12 cellular contexts compared by ENCODE assay signal in genomic region chr1:42003433-42003832, GRCh38.
DNase-seq lines count a peak whose midpoint lies in the region; ATAC-seq and TF ChIP-seq lines count a peak whose summit lies in the region.
"Had no signal": no experiment of that assay in that cellular context is flagged by ENCODE, and none has a peak within 500 bp of the region (broad histone marks: within the 10 kb centered on the region; RNA-seq: fewer than 3 reads in every experiment).

No MANE protein-coding gene starts in this region.

- CTCF ChIA-PET in HCT116 (lab: Charles Lee): no interaction called here
- CTCF ChIA-PET in RWPE1 (lab: Yijun Ruan, JAX): interaction anchor here (0.6 kb wide), 1 partner anchor 92 kb away, joined by 3 read pairs; no protein-coding TSS in a partner anchor

- H3K79me2 ChIP-seq in HCT116 (ENCODE audit: insufficient read depth, low read length): no peaks in the 10 kb centered on the region

- H3K27me3 ChIP-seq in HCT116 (ENCODE audit: insufficient read depth, low read length): no peaks in the 10 kb centered on the region
- H3K27me3 ChIP-seq: neutrophil had no signal

- peaks cover 13 to 17% of the 10 kb centered on the region in 2 experiments for H3K4me1 ChIP-seq in HCT116 (ENCODE audit: control insufficient read depth in 1 of 2, insufficient read depth in 2 of 2, low read length in 2 of 2)

- POLR2A ChIA-PET in HCT116 (lab: Charles Lee): no interaction called here
- POLR2A ChIA-PET in RWPE1 (lab: Yijun Ruan, JAX; ENCODE audit: low non-redundant PET): no interaction called here

- no peaks in the 10 kb centered on the region for H3K36me3 ChIP-seq in HCT116 (ENCODE audit: control insufficient read depth in 1 of 2, insufficient read depth in 2 of 2, low read length in 2 of 2)
- H3K36me3 ChIP-seq: neutrophil had no signal

- no peak overlapping the region for H2AFZ ChIP-seq in HCT116 (ENCODE audit: low read depth, low read length, poor library complexity, severe bottlenecking)

- no peaks in the 10 kb centered on the region for H3K9me2 ChIP-seq in HCT116 (ENCODE audit: insufficient read depth)

- H3K27ac ChIP-seq in HCT116 (ENCODE audit: low read depth, low read length) (no peak overlapping the region), RWPE1 (no peak overlapping the region)
- H3K27ac ChIP-seq: neutrophil had no signal

- DNase-seq in HCT116 (ENCODE audit: low read depth, low spot score): peak; percentile 24
- DNase-seq in NCI-H1436 treated with DMSO at 0.1 percent for 48 hours (lab: John Stamatoyannopoulos, UW): peak; percentile 48
- DNase-seq in RWPE1 (ENCODE audit: low spot score): peak; percentile 9
- DNase-seq in myocyte (ENCODE audit: low read depth): peak; percentile 14
- DNase-seq in NCI-H526 (lab: John Stamatoyannopoulos, UW): no peak
- no peak for DNase-seq in SW 1271 (lab: John Stamatoyannopoulos, UW)
- DNase-seq: activated CD4-positive, alpha-beta T cell treated with anti-CD3 and anti-CD28 coated beads for 36 hours; CD4-positive, alpha-beta T cell; cortex of kidney had no signal

- no peak for TF ChIP-seq RAD21 in HCT116 (IDR thresholded peaks at IDR 0.05; ENCODE audit: low read depth)

- RAD21 ChIA-PET in HCT116 (lab: Charles Lee; ENCODE audit: low non-redundant PET in 1 of 2, low total read pairs in 2 of 2, uncharacterized antibody in 2 of 2, unreplicated experiment in 2 of 2): no interaction called here

- peak; percentile 75 for ATAC-seq in HCT116
- no peak for ATAC-seq in HG02981 (IDR thresholded peaks at IDR 0.05; ENCODE audit: unreplicated experiment)
- ATAC-seq: activated CD4-positive, alpha-beta T cell treated with anti-CD3 and anti-CD28 coated beads for 36 hours had no signal

- peak overlapping the region; percentile 49 for H3K4me2 ChIP-seq in HCT116 (ENCODE audit: low read length)
- H3K4me2 ChIP-seq: smooth muscle cell had no signal

- no peaks in the 10 kb centered on the region for H4K20me1 ChIP-seq in HCT116 (ENCODE audit: insufficient read depth)

- TF ChIP-seq CTCF in HCT116 (IDR thresholded peaks at IDR 0.05 in 2 of 3, conservative IDR thresholded peaks at IDR 0.05 in 1 of 3; ENCODE audit: borderline replicate concordance in 1 of 3, insufficient read depth in 1 of 3, low read depth in 2 of 3, low read length in 2 of 3) (no peak), RWPE1 (conservative IDR thresholded peaks at IDR 0.05; ENCODE audit: low read depth) (no peak)

- H3K4me3 ChIP-seq in HCT116 (replicated peaks in 1 of 2; ENCODE audit: low read depth in 1 of 2, low read length in 2 of 2): no peak overlapping the region
- H3K4me3 ChIP-seq: smooth muscle cell had no signal

- no TSS peak for BruUV-seq in HCT116 (replicated peaks; lab: Mats Ljungman, UMichigan)

- H3K9me3 ChIP-seq in HCT116 (ENCODE audit: control insufficient read depth in 1 of 2, insufficient read depth in 1 of 2, low read depth in 1 of 2, low read length in 2 of 2): no peaks in the 10 kb centered on the region
- H3K9me3 ChIP-seq: neutrophil had no signal

- no peak for TF ChIP-seq POLR2A in HCT116 (IDR thresholded peaks at IDR 0.05; ENCODE audit: borderline replicate concordance, extremely low read depth, insufficient read depth, insufficient read length)

- intact Hi-C loops in HCT116 (cut with micrococcal nuclease): no loop called here

- no peak overlapping the region for H3K9ac ChIP-seq in HCT116 (ENCODE audit: low read length)

TF ChIP-seq in HCT116, 20 proteins besides CTCF, POLR2A, EP300 and RAD21:
- TF ChIP-seq YY1 (IDR thresholded peaks at IDR 0.05; ENCODE audit: extremely low read depth, insufficient replicate concordance, low read depth, low read length) (no peak), EZH2phosphoT487 (IDR thresholded peaks at IDR 0.05; ENCODE audit: borderline replicate concordance) (no peak), ATF3 (IDR thresholded peaks at IDR 0.05) (no peak), REST (IDR thresholded peaks at IDR 0.05; ENCODE audit: low read depth) (no peak), SP1 (IDR thresholded peaks at IDR 0.05; ENCODE audit: low read depth) (no peak), FOSL1 (IDR thresholded peaks at IDR 0.05; ENCODE audit: low read depth) (no peak), MAX (IDR thresholded peaks at IDR 0.05) (no peak), SIN3A (IDR thresholded peaks at IDR 0.05; ENCODE audit: low read depth) (no peak), ZNF274 (IDR thresholded peaks at IDR 0.05; ENCODE audit: low read depth, low read length) (no peak), POLR2AphosphoS5 (IDR thresholded peaks at IDR 0.05; ENCODE audit: low read depth, low read length) (no peak)

Comparison
In these comparisons a context has a peak if more than half of its experiments do, and no peak if none do; other contexts are left out.
1. DNase-seq: peak in HCT116 (single experiment), NCI-H1436 treated with DMSO at 0.1 percent for 48 hours (single experiment), RWPE1 (single experiment) and myocyte (single experiment); none in NCI-H526 (0 of 2) and SW 1271 (0 of 2).